ENCODE assay signal across 9 cellular contexts in genomic region chr6:170529839-170530520, GRCh38. TPM values are rescaled to one million over a fixed set of nuclear protein-coding genes. Genes with fewer than 3 reads are reported as not detected.
DNase-seq lines count a peak whose midpoint lies in the region; ATAC-seq and TF ChIP-seq lines count a peak whose summit lies in the region.
"Had no signal": no experiment of that assay in that cellular context is flagged by ENCODE, and none has a peak within 500 bp of the region (broad histone marks: within the 10 kb centered on the region; RNA-seq: fewer than 3 reads in every experiment).

No MANE protein-coding gene starts in this region.

- H3K27ac ChIP-seq in CD4-positive, alpha-beta T cell (ENCODE audit: low read depth, low read length) = no peak overlapping the region
- H3K27ac ChIP-seq in naive thymus-derived CD4-positive, alpha-beta T cell (ENCODE audit: low read depth, low read length) = no peak overlapping the region

- H3K4me3 ChIP-seq in NT2/D1 (ENCODE audit: insufficient read length, low read depth) = no peak overlapping the region
- H3K4me3 ChIP-seq in epithelial cell of proximal tubule (ENCODE audit: low read depth, low read length) = no peak overlapping the region
- H3K4me3 ChIP-seq in naive thymus-derived CD4-positive, alpha-beta T cell (ENCODE audit: low read length) = no peak overlapping the region

- peak; percentile 42 to 74 (median 56) for DNase-seq in CD4-positive, alpha-beta T cell
- DNase-seq in HK-2 (ENCODE audit: unreplicated experiment) = peak; percentile 65
- peak; percentile 46 for DNase-seq in NT2/D1 (ENCODE audit: low read depth, low spot score)
- DNase-seq in activated CD8-positive, alpha-beta memory T cell treated with anti-CD3 and anti-CD28 coated beads, Interleukin-2, amount 50 U/mL, for 4 hours = peak; percentile 65
- no peak for DNase-seq in epithelial cell of proximal tubule (ENCODE audit: low read depth)
- peak; percentile 33 to 64 (median 51) for DNase-seq in naive thymus-derived CD4-positive, alpha-beta T cell
- DNase-seq in stimulated activated naive CD8-positive, alpha-beta T cell treated with anti-CD3 and anti-CD28 coated beads, Interleukin-15, amount 100 ng/mL, for 72 hours = peak; percentile 49 to 61

- no peaks in the 10 kb centered on the region for H3K4me1 ChIP-seq in NT2/D1 (ENCODE audit: insufficient read depth, insufficient read length)
- H3K4me1 ChIP-seq in naive thymus-derived CD4-positive, alpha-beta T cell (ENCODE audit: control insufficient read depth in 2 of 2, insufficient read depth in 2 of 2, low read length in 2 of 2) = no peaks in the 10 kb centered on the region

- no peaks in the 10 kb centered on the region for H3K27me3 ChIP-seq in CD4-positive, alpha-beta T cell (ENCODE audit: control insufficient read depth, insufficient read depth, low read length)
- no peaks in the 10 kb centered on the region for H3K27me3 ChIP-seq in NT2/D1 (ENCODE audit: insufficient read depth, insufficient read length)
- H3K27me3 ChIP-seq in naive thymus-derived CD4-positive, alpha-beta T cell (ENCODE audit: control insufficient read depth in 2 of 2, insufficient read depth in 2 of 2, low read length in 2 of 2) = no peaks in the 10 kb centered on the region

- no peaks in the 10 kb centered on the region for H3K9me3 Mint-ChIP-seq in CD4-positive, alpha-beta T cell
- H3K9me3 Mint-ChIP-seq in naive thymus-derived CD4-positive, alpha-beta T cell = no peaks in the 10 kb centered on the region
- H3K9me3 Mint-ChIP-seq in stimulated activated naive CD8-positive, alpha-beta T cell treated with anti-CD3 and anti-CD28 coated beads, Interleukin-15, amount 100 ng/mL, for 72 hours = no peaks in the 10 kb centered on the region
- H3K9me3 Mint-ChIP-seq: T-helper 1 cell treated with Interleukin-12 subunit alpha and Interleukin-12 subunit beta and Interleukin-4 antibody, amounts not matched to agents 30 μg/mL and 1 μg/mL, for 36 hours had no signal

- intact Hi-C loops in CD4-positive, alpha-beta T cell (cut with DNase I, micrococcal nuclease) = loop anchor here (1.0 to 5.0 kb wide), 7 partner anchors 163 to 1635 kb away; no protein-coding TSS in a partner anchor
- intact Hi-C loops in naive thymus-derived CD4-positive, alpha-beta T cell (cut with micrococcal nuclease) = loop anchor here (1.0 kb wide), 4 partner anchors 580 to 1635 kb away; no protein-coding TSS in a partner anchor

- CTCF ChIA-PET in CD4-positive, alpha-beta T cell (lab: Charles Lee) = interaction anchor here (1.2 to 1.3 kb wide), 2 partner anchors 13 to 698 kb away, joined by 4 to 7 read pairs; no protein-coding TSS in a partner anchor
- CTCF ChIA-PET in naive thymus-derived CD4-positive, alpha-beta T cell (lab: Charles Lee) = interaction anchor here (0.6 to 2.2 kb wide), 8 partner anchors 13 to 1635 kb away, joined by 3 to 8 read pairs (median 4); no protein-coding TSS in a partner anchor

- peaks cover 5% of the 10 kb centered on the region for H3K4me1 Mint-ChIP-seq in CD4-positive, alpha-beta T cell (ENCODE audit: low read depth)
- peaks cover 0 to 8% (median 0%) of the 10 kb centered on the region in 7 donors for H3K4me1 Mint-ChIP-seq in naive thymus-derived CD4-positive, alpha-beta T cell
- H3K4me1 Mint-ChIP-seq in stimulated activated naive CD8-positive, alpha-beta T cell treated with anti-CD3 and anti-CD28 coated beads, Interleukin-15, amount 100 ng/mL, for 72 hours = peaks cover 13% of the 10 kb centered on the region

- no peaks in the 10 kb centered on the region for H3K27me3 Mint-ChIP-seq in CD4-positive, alpha-beta T cell
- H3K27me3 Mint-ChIP-seq in naive thymus-derived CD4-positive, alpha-beta T cell = peaks cover 0 to 7% (median 0%) of the 10 kb centered on the region in 5 donors
- no peaks in the 10 kb centered on the region for H3K27me3 Mint-ChIP-seq in stimulated activated naive CD8-positive, alpha-beta T cell treated with anti-CD3 and anti-CD28 coated beads, Interleukin-15, amount 100 ng/mL, for 72 hours

- POLR2A ChIA-PET in CD4-positive, alpha-beta T cell (lab: Charles Lee) = interaction anchor here (2.5 kb wide), 1 partner anchor 24 kb away, joined by 10 read pairs; the partner anchor contains the start of genes PSMB1 and TBP
- POLR2A ChIA-PET in naive thymus-derived CD4-positive, alpha-beta T cell (lab: Charles Lee) = no interaction called here

- H3K4me3 Mint-ChIP-seq in CD4-positive, alpha-beta T cell = no peak overlapping the region
- H3K4me3 Mint-ChIP-seq in naive thymus-derived CD4-positive, alpha-beta T cell = no peak overlapping the region
- no peak overlapping the region for H3K4me3 Mint-ChIP-seq in stimulated activated naive CD8-positive, alpha-beta T cell treated with anti-CD3 and anti-CD28 coated beads, Interleukin-15, amount 100 ng/mL, for 72 hours
- H3K4me3 Mint-ChIP-seq: T-helper 1 cell treated with Interleukin-12 subunit alpha and Interleukin-12 subunit beta and Interleukin-4 antibody, amounts not matched to agents 30 μg/mL and 1 μg/mL, for 36 hours had no signal

- peak; percentile 73 for TF ChIP-seq CTCF in CD4-positive, alpha-beta T cell (IDR thresholded peaks at IDR 0.05)
- TF ChIP-seq CTCF in epithelial cell of proximal tubule (conservative IDR thresholded peaks at IDR 0.05; ENCODE audit: low read depth, low read length) = peak; percentile 97

- peak; percentile 69 for ATAC-seq in CD4-positive, alpha-beta T cell (ENCODE audit: poor library complexity)
- ATAC-seq in GM19372 (IDR thresholded peaks at IDR 0.05; ENCODE audit: low read depth, unreplicated experiment) = peak; percentile 73
- peak; percentile 90 for ATAC-seq in naive thymus-derived CD4-positive, alpha-beta T cell
- ATAC-seq in stimulated activated naive CD8-positive, alpha-beta T cell treated with anti-CD3 and anti-CD28 coated beads, Interleukin-15, amount 100 ng/mL, for 72 hours = peak; percentile 82

- H3K9ac ChIP-seq in NT2/D1 (ENCODE audit: insufficient read length, low read depth) = no peak overlapping the region

- H3K36me3 ChIP-seq in NT2/D1 (ENCODE audit: insufficient read depth, insufficient read length, low read length) = peaks cover 34% of the 10 kb centered on the region
- H3K36me3 ChIP-seq in naive thymus-derived CD4-positive, alpha-beta T cell (ENCODE audit: control insufficient read depth in 2 of 3, insufficient read depth in 3 of 3, low read length in 3 of 3) = peaks cover 0 to 19% (median 10%) of the 10 kb centered on the region in 3 experiments

- H3K36me3 Mint-ChIP-seq in CD4-positive, alpha-beta T cell (ENCODE audit: low read depth) = peaks cover 20% of the 10 kb centered on the region
- peaks cover 4 to 12% (median 8%) of the 10 kb centered on the region in 5 donors for H3K36me3 Mint-ChIP-seq in naive thymus-derived CD4-positive, alpha-beta T cell

- H3K27ac Mint-ChIP-seq in CD4-positive, alpha-beta T cell = no peak overlapping the region
- peak overlapping the region in 4 of 9 donors; percentile 8 to 51 (median 26) for H3K27ac Mint-ChIP-seq in naive thymus-derived CD4-positive, alpha-beta T cell
- H3K27ac Mint-ChIP-seq in stimulated activated naive CD8-positive, alpha-beta T cell treated with anti-CD3 and anti-CD28 coated beads, Interleukin-15, amount 100 ng/mL, for 72 hours = no peak overlapping the region
- H3K27ac Mint-ChIP-seq: T-helper 1 cell treated with Interleukin-12 subunit alpha and Interleukin-12 subunit beta and Interleukin-4 antibody, amounts not matched to agents 30 μg/mL and 1 μg/mL, for 36 hours had no signal

- H3K9me3 ChIP-seq in CD4-positive, alpha-beta T cell (ENCODE audit: control insufficient read depth, low read length) = no peaks in the 10 kb centered on the region
- H3K9me3 ChIP-seq in NT2/D1 (ENCODE audit: insufficient read depth, low read length) = no peaks in the 10 kb centered on the region
- H3K9me3 ChIP-seq in naive thymus-derived CD4-positive, alpha-beta T cell (ENCODE audit: control insufficient read depth in 2 of 3, low read length in 3 of 3) = no peaks in the 10 kb centered on the region

RNA-seq across cellular contexts. Expression of gene PSMB1, which starts 23.1 kb away (rescaled TPM):
- 100 to 1,000 TPM in 1 of 2 experiments, 10 to 100 TPM in 1; 98.8 to 108 TPM for total RNA-seq in CD4-positive, alpha-beta T cell
- 282 and 488 TPM in 2 replicates for total RNA-seq in epithelial cell of proximal tubule
- total RNA-seq in naive thymus-derived CD4-positive, alpha-beta T cell = 100 to 1,000 TPM in 1 of 5 experiments, 10 to 100 TPM in 4; 71.1 to 183 (median 83.0) TPM
- 100 to 1,000 TPM; 436 to 529 TPM for polyA plus RNA-seq in naive thymus-derived CD4-positive, alpha-beta T cell

RNA-seq across cellular contexts. Expression of gene TBP, which starts 24.2 kb away (rescaled TPM):
- total RNA-seq in CD4-positive, alpha-beta T cell = 10 to 100 TPM; 12.6 to 14.1 TPM
- total RNA-seq in epithelial cell of proximal tubule = 15.5 and 26.8 TPM in 2 replicates
- 10 to 100 TPM; 13.8 to 28.3 (median 23.9) TPM for total RNA-seq in naive thymus-derived CD4-positive, alpha-beta T cell
- 10 to 100 TPM; 23.1 to 28.8 TPM for polyA plus RNA-seq in naive thymus-derived CD4-positive, alpha-beta T cell

RNA-seq across cellular contexts. Expression of gene PDCD2, which starts 54.5 kb away (rescaled TPM):
- 10 to 100 TPM; 56.9 to 57.1 TPM for total RNA-seq in CD4-positive, alpha-beta T cell
- total RNA-seq in epithelial cell of proximal tubule = 91.2 and 123 TPM in 2 replicates
- 10 to 100 TPM; 49.4 to 80.1 (median 76.1) TPM for total RNA-seq in naive thymus-derived CD4-positive, alpha-beta T cell
- 100 to 1,000 TPM; 117 to 128 TPM for polyA plus RNA-seq in naive thymus-derived CD4-positive, alpha-beta T cell
